Comparison of ENCODE assay signal across 8 cellular contexts in the genomic region with DNA sequence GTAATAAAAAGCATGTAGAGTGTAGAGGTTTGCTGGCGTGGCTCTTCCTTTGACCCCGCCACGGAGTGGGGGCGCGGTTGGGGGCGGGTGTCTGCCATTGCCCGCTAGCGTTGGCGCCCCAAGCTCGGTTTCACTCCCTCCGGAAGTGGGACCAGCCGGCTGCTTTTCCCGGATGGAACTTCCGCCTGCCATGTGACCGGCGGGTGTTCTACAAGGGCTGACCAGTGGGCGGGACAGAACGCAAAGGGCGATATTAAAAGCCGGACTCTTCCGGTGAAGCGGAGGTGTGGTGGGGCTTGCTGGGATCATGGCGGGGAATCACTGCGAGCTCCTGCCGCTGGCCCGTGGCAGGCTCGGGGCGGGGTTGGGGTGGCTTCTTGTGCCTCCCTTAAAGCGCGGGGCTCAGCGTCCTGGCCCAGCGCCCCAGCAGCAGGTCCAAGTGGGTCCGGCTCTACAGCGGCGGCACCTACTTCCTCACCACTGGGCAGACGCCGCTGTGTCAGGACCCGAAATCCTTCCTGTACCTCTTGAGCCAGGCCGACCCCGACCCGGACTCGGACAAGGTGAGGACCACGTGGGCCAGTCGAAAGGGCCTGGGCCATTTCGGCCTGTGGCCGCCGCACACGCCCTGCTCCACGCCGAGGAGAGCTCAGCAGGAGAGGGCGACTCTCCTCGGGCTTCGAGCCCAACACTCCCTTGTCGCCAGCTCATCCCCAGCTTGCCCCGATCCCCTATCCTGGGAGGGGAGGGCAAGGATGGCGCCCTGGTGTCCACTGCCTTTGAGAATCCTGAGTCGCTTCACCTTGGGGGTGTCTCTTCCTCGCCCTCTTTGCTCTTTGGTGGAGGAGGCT.
DNase-seq lines count a peak whose midpoint lies in the region; ATAC-seq, FAIRE-seq and TF ChIP-seq lines count a peak whose summit lies in the region.

No MANE protein-coding gene starts in this region.

- H3K79me2 ChIP-seq in fibroblast of lung (ENCODE audit: control insufficient read depth, insufficient read depth, low read length) = peaks cover 15% of the 10 kb centered on the region

- H3K36me3 ChIP-seq in KOPT-K1 (ENCODE audit: insufficient read depth, low read length) (peaks cover 8% of the 10 kb centered on the region; the same call in 1 of the 2 replicates), fibroblast of lung (ENCODE audit: control insufficient read depth, insufficient read depth, low read length) (peaks cover 4% of the 10 kb centered on the region)

- peak overlapping the region; percentile 96 for H3K4me3 Mint-ChIP-seq in activated T-helper 1 cell treated with anti-CD3 and anti-CD28 coated beads, Interleukin-12 subunit alpha, Interleukin-12 subunit beta, Interleukin-2, Interleukin-4 antibody, amounts not matched to agents 30 ng/mL and 10 ng/mL and 1 ng/mL, durations not matched to agents 14 hours and 24 hours and 36 hours
- peak overlapping the region; percentile 91 to 99 (median 98) for H3K4me3 Mint-ChIP-seq in naive B cell

- no peaks in the 10 kb centered on the region for H3K4me1 ChIP-seq in fibroblast of lung (ENCODE audit: control insufficient read depth, extremely low read depth, insufficient read depth, low read length)

- H3K9me3 Mint-ChIP-seq in activated T-helper 1 cell treated with anti-CD3 and anti-CD28 coated beads, Interleukin-12 subunit alpha, Interleukin-12 subunit beta, Interleukin-2, Interleukin-4 antibody, amounts not matched to agents 30 ng/mL and 10 ng/mL and 1 ng/mL, durations not matched to agents 14 hours and 24 hours and 36 hours = no peaks in the 10 kb centered on the region
- no peaks in the 10 kb centered on the region for H3K9me3 Mint-ChIP-seq in naive B cell

- H3K4me2 ChIP-seq in fibroblast of lung (ENCODE audit: extremely low read depth, insufficient read depth, low read length) = peak overlapping the region; percentile 85

- no peak for TF ChIP-seq CTCF in fibroblast of lung (conservative IDR thresholded peaks at IDR 0.05 in 1 of 2, IDR thresholded peaks at IDR 0.05 in 1 of 2; ENCODE audit: low read depth in 1 of 2, low read length in 2 of 2)

- no peaks in the 10 kb centered on the region for H3K27me3 ChIP-seq in fibroblast of lung (ENCODE audit: control insufficient read depth, insufficient read depth, low read length)

- peaks cover 25% of the 10 kb centered on the region for H3K4me1 Mint-ChIP-seq in activated T-helper 1 cell treated with anti-CD3 and anti-CD28 coated beads, Interleukin-12 subunit alpha, Interleukin-12 subunit beta, Interleukin-2, Interleukin-4 antibody, amounts not matched to agents 30 ng/mL and 10 ng/mL and 1 ng/mL, durations not matched to agents 14 hours and 24 hours and 36 hours (ENCODE audit: low read depth)
- H3K4me1 Mint-ChIP-seq in naive B cell = peaks cover 12 to 28% (median 26%) of the 10 kb centered on the region in 3 donors

- FAIRE-seq in RCC 7860 (lab: Jason Lieb, UNC) = no peak

- peak overlapping the region; percentile 91 for H3K27ac Mint-ChIP-seq in activated T-helper 1 cell treated with anti-CD3 and anti-CD28 coated beads, Interleukin-12 subunit alpha, Interleukin-12 subunit beta, Interleukin-2, Interleukin-4 antibody, amounts not matched to agents 30 ng/mL and 10 ng/mL and 1 ng/mL, durations not matched to agents 14 hours and 24 hours and 36 hours
- peak overlapping the region; percentile 92 to 98 (median 94) for H3K27ac Mint-ChIP-seq in naive B cell

- H3K27me3 Mint-ChIP-seq in activated T-helper 1 cell treated with anti-CD3 and anti-CD28 coated beads, Interleukin-12 subunit alpha, Interleukin-12 subunit beta, Interleukin-2, Interleukin-4 antibody, amounts not matched to agents 30 ng/mL and 10 ng/mL and 1 ng/mL, durations not matched to agents 14 hours and 24 hours and 36 hours (ENCODE audit: insufficient read depth) = no peaks in the 10 kb centered on the region
- H3K27me3 Mint-ChIP-seq in naive B cell = no peaks in the 10 kb centered on the region

- peak overlapping the region; percentile 60 for H2AFZ ChIP-seq in fibroblast of lung (ENCODE audit: low read length)

- H3K36me3 Mint-ChIP-seq in activated T-helper 1 cell treated with anti-CD3 and anti-CD28 coated beads, Interleukin-12 subunit alpha, Interleukin-12 subunit beta, Interleukin-2, Interleukin-4 antibody, amounts not matched to agents 30 ng/mL and 10 ng/mL and 1 ng/mL, durations not matched to agents 14 hours and 24 hours and 36 hours (ENCODE audit: low read depth) = peaks cover 4% of the 10 kb centered on the region
- no peaks in the 10 kb centered on the region for H3K36me3 Mint-ChIP-seq in naive B cell

- no peaks in the 10 kb centered on the region for H3K9me3 ChIP-seq in KOPT-K1 (ENCODE audit: insufficient read depth, low read length, poor library complexity, severe bottlenecking)
- H3K9me3 ChIP-seq in fibroblast of lung (ENCODE audit: control insufficient read depth, insufficient read depth, low read depth, low read length) = no peaks in the 10 kb centered on the region

- DNase-seq in DMS 273 treated with DMSO at 0.1 percent for 48 hours (lab: John Stamatoyannopoulos, UW) (peak; percentile 84), RCC 7860 (ENCODE audit: low spot score) (peak; percentile 89), fibroblast of lung (ENCODE audit: low read depth in 2 of 2) (peak; percentile 96 to 97), naive B cell (peak; percentile 49)
- DNase-seq in activated T-helper 1 cell treated with anti-CD3 and anti-CD28 coated beads, Interleukin-12 subunit alpha, Interleukin-12 subunit beta, Interleukin-2, Interleukin-4 antibody, amounts not matched to agents 30 ng/mL and 10 ng/mL and 1 ng/mL, durations not matched to agents 14 hours and 24 hours and 36 hours (ENCODE audit: low spot score) = peak; percentile 77
- DNase-seq in stimulated activated CD8-positive, alpha-beta memory T cell treated with anti-CD3 and anti-CD28 coated beads, Interleukin-7, amount 100 ng/mL, for 48 hours (ENCODE audit: extremely low read depth in 1 of 2, low read depth in 1 of 2) = peak; percentile 84 to 91

- intact Hi-C loops in activated T-helper 1 cell treated with anti-CD3 and anti-CD28 coated beads, Interleukin-12 subunit alpha, Interleukin-12 subunit beta, Interleukin-2, Interleukin-4 antibody, amounts not matched to agents 30 ng/mL and 10 ng/mL and 1 ng/mL, durations not matched to agents 14 hours and 24 hours and 36 hours (cut with micrococcal nuclease) = loop anchor here (2.0 kb wide), 1 partner anchor 67 kb away; no protein-coding TSS in a partner anchor

- H3K4me3 ChIP-seq in fibroblast of lung (replicated peaks in 1 of 4; ENCODE audit: control extremely low read depth in 1 of 4, insufficient read depth in 1 of 4, low read depth in 3 of 4, low read length in 4 of 4) = peak overlapping the region; percentile 86 to 99 (median 95)

- peak overlapping the region; percentile 86 for H3K9ac ChIP-seq in fibroblast of lung (ENCODE audit: insufficient read depth, low read length)

- ATAC-seq in GM21619 (IDR thresholded peaks at IDR 0.05; ENCODE audit: unreplicated experiment) (peak; percentile 60), naive B cell (ENCODE audit: low read depth in 2 of 2) (peak; percentile 27 to 38)

- H4K20me1 ChIP-seq in fibroblast of lung (ENCODE audit: control insufficient read depth, extremely low read depth, insufficient read depth, low read length) = no peaks in the 10 kb centered on the region

- H3K27ac ChIP-seq in KOPT-K1 (ENCODE audit: low read depth, low read length, poor library complexity, severe bottlenecking) = peak overlapping the region; percentile 78
- H3K27ac ChIP-seq in fibroblast of lung (ENCODE audit: insufficient read depth, low read length) = peak overlapping the region; percentile 91

Comparison
In these comparisons a context has a peak if more than half of its experiments do, and no peak if none do; other contexts are left out.
1. Peak in every context shown above with its lines: DNase-seq, ATAC-seq, H3K4me3 ChIP-seq and H3K27ac ChIP-seq.